Comparison of ENCODE assay signal across 9 cellular contexts in genomic region chr12:53200458-53201169, GRCh38. TPM values are rescaled to one million over a fixed set of nuclear protein-coding genes. Genes with fewer than 3 reads are reported as not detected.
A peak's percentile ranks its signal among the peaks of the same experiment; 100 is the strongest.
DNase-seq lines count a peak whose midpoint lies in the region; ATAC-seq and TF ChIP-seq lines count a peak whose summit lies in the region.
"Had no signal": no experiment of that assay in that cellular context is flagged by ENCODE, and none has a peak within 500 bp of the region (broad histone marks: within the 10 kb centered on the region; RNA-seq: fewer than 3 reads in every experiment).

No MANE protein-coding gene starts in this region.

- peaks cover 57% of the 10 kb centered on the region for H3K4me1 Mint-ChIP-seq in T-helper 2 cell treated with Interferon-gamma antibody and Interleukin-4, amounts not matched to agents 5 μg/mL and 100 μg/mL, for 36 hours (ENCODE audit: low read depth)

- DNase-seq in SIG-M5 treated with dmso at 0.1 percent for 504 hours (lab: John Stamatoyannopoulos, UW; ENCODE audit: unreplicated experiment), result peak; percentile 51
- DNase-seq in SIG-M5 (lab: John Stamatoyannopoulos, UW), result no peak
- peak; percentile 50 for DNase-seq in T-helper 2 cell treated with Interferon-gamma antibody and Interleukin-4, amounts not matched to agents 5 μg/mL and 100 μg/mL, for 36 hours (ENCODE audit: low spot score)
- DNase-seq in sigmoid colon, result peak; percentile 41
- no peak for DNase-seq in NCI-H2029 (lab: John Stamatoyannopoulos, UW)
- DNase-seq in NCI-H446 treated with DMSO at 0.1 percent for 48 hours (lab: John Stamatoyannopoulos, UW), result no peak
- no peak for DNase-seq in WERI-Rb-1

- H3K36me3 Mint-ChIP-seq in T-helper 2 cell treated with Interferon-gamma antibody and Interleukin-4, amounts not matched to agents 5 μg/mL and 100 μg/mL, for 36 hours (ENCODE audit: low read depth), result peaks cover 73% of the 10 kb centered on the region

- H3K27ac Mint-ChIP-seq in T-helper 2 cell treated with Interferon-gamma antibody and Interleukin-4, amounts not matched to agents 5 μg/mL and 100 μg/mL, for 36 hours, result peak overlapping the region; percentile 85

- intact Hi-C loops in sigmoid colon (cut with DNase I), result no loop called here

- H3K9me3 Mint-ChIP-seq in T-helper 2 cell treated with Interferon-gamma antibody and Interleukin-4, amounts not matched to agents 5 μg/mL and 100 μg/mL, for 36 hours, result no peaks in the 10 kb centered on the region

- TF ChIP-seq POLR2A in sigmoid colon (IDR thresholded peaks at IDR 0.05), result no peak

- ATAC-seq in HG02870 (IDR thresholded peaks at IDR 0.05; ENCODE audit: unreplicated experiment), result peak; percentile 54

- H3K4me3 Mint-ChIP-seq in T-helper 2 cell treated with Interferon-gamma antibody and Interleukin-4, amounts not matched to agents 5 μg/mL and 100 μg/mL, for 36 hours, result peak overlapping the region; percentile 80

- 50 to 75% methylated on average over 10 of the region's 10 CpGs for WGBS in sigmoid colon, 2 donors

- H3K4me1 ChIP-seq in sigmoid colon, result peaks cover 0 to 12% (median 10%) of the 10 kb centered on the region in 4 donors

- no peaks in the 10 kb centered on the region for H3K27me3 Mint-ChIP-seq in T-helper 2 cell treated with Interferon-gamma antibody and Interleukin-4, amounts not matched to agents 5 μg/mL and 100 μg/mL, for 36 hours (ENCODE audit: low read depth)

- H3K36me3 ChIP-seq in sigmoid colon (no peaks in the 10 kb centered on the region), WERI-Rb-1 (no peaks in the 10 kb centered on the region)

- no peak for TF ChIP-seq EP300 in sigmoid colon (IDR thresholded peaks at IDR 0.05)

- H3K27me3 ChIP-seq in sigmoid colon (no peaks in the 10 kb centered on the region), WERI-Rb-1 (ENCODE audit: insufficient read depth, low read depth, severe bottlenecking) (peaks cover 4% of the 10 kb centered on the region)

- H3K27ac ChIP-seq in sigmoid colon (no peak overlapping the region), WERI-Rb-1 (no peak overlapping the region)
- H3K27ac ChIP-seq: 22Rv1 had no signal

- H3K4me3 ChIP-seq in sigmoid colon, result no peak overlapping the region
- no peak overlapping the region for H3K4me3 ChIP-seq in WERI-Rb-1 (ENCODE audit: low read depth, low read length)

- H3K9me3 ChIP-seq in sigmoid colon (no peaks in the 10 kb centered on the region), WERI-Rb-1 (ENCODE audit: severe bottlenecking) (no peaks in the 10 kb centered on the region)

- TF ChIP-seq CTCF in sigmoid colon (IDR thresholded peaks at IDR 0.05), result no peak
- no peak for TF ChIP-seq CTCF in WERI-Rb-1 (IDR thresholded peaks at IDR 0.05; ENCODE audit: low read depth, low read length)

RNA-seq across cellular contexts. Expression of gene ITGB7, which starts 6.4 kb away (rescaled TPM):
- 1 to 10 TPM in 3 of 4 donors, under 1 TPM in 1; 0.95 to 2.9 (median 1.3) TPM for total RNA-seq in sigmoid colon
- polyA plus RNA-seq in sigmoid colon, result 10 to 100 TPM in 2 of 3 donors, 1 to 10 TPM in 1; 3.6 to 19.9 (median 13.5) TPM

RNA-seq across cellular contexts. Expression of gene CSAD, which starts 19.9 kb away (rescaled TPM):
- 10 to 100 TPM; 18.6 to 51.0 (median 26.0) TPM for total RNA-seq in sigmoid colon
- polyA plus RNA-seq in sigmoid colon, result 10 to 100 TPM in 1 of 3 donors, 1 to 10 TPM in 2; 1.2 to 25.8 (median 1.8) TPM

RNA-seq across cellular contexts. Expression of gene ZNF740, which starts 20.1 kb away (rescaled TPM):
- total RNA-seq in sigmoid colon, result 10 to 100 TPM; 10.3 to 16.6 (median 15.8) TPM
- polyA plus RNA-seq in sigmoid colon, result 10 to 100 TPM in 1 of 3 donors, 1 to 10 TPM in 2; 2.3 to 12.0 (median 2.4) TPM

RNA-seq across cellular contexts. Expression of gene RARG, which starts 31.4 kb away (rescaled TPM):
- 10 to 100 TPM in 3 of 4 donors, 1 to 10 TPM in 1; 9.9 to 17.2 (median 15.4) TPM for total RNA-seq in sigmoid colon
- polyA plus RNA-seq in sigmoid colon, result 10 to 100 TPM in 1 of 3 donors, 1 to 10 TPM in 2; 3.2 to 10.3 (median 6.0) TPM

Comparison
In these comparisons a context has a peak if more than half of its experiments do, and no peak if none do; other contexts are left out.
1. DNase-seq: peak in SIG-M5 treated with dmso at 0.1 percent for 504 hours (single experiment), T-helper 2 cell treated with Interferon-gamma antibody and Interleukin-4, amounts not matched to agents 5 μg/mL and 100 μg/mL, for 36 hours (single experiment) and sigmoid colon (single experiment); none in SIG-M5 (single experiment), NCI-H2029 (single experiment), NCI-H446 treated with DMSO at 0.1 percent for 48 hours (single experiment) and WERI-Rb-1 (single experiment).